ENCODE assay signal across 1 cellular context in genomic region chr10:76397957-76398665, GRCh38.
TF ChIP-seq lines count a peak whose summit lies in the region.

No MANE protein-coding gene starts in this region.

TF ChIP-seq in SK-N-SH, 30 proteins besides CTCF, POLR2A, EP300 and RAD21 (continued from another document):
- TF ChIP-seq SIN3A (IDR thresholded peaks at IDR 0.05; ENCODE audit: borderline replicate concordance, low read depth, low read length), result no peak
- TF ChIP-seq SMC3 (IDR thresholded peaks at IDR 0.05; ENCODE audit: low read depth, low read length), result no peak
- TF ChIP-seq FOXJ3 (CRISPR knock-in tag; IDR thresholded peaks at IDR 0.05), result no peak
- no peak for TF ChIP-seq MAX (IDR thresholded peaks at IDR 0.05; ENCODE audit: low read depth)
- TF ChIP-seq NFIC (IDR thresholded peaks at IDR 0.05; ENCODE audit: borderline replicate concordance), result no peak
- TF ChIP-seq POLR2AphosphoS5 (IDR thresholded peaks at IDR 0.05; ENCODE audit: low read depth, low read length), result no peak
TF ChIP-seq in SK-N-SH: peak in this region for 0.
